In genomic region chr21:39479164-39479563, GRCh38 we compare ENCODE assay signal across 33 cellular contexts. TPM values are rescaled to one million over a fixed set of nuclear protein-coding genes. Genes with fewer than 3 reads are reported as not detected.
"Had no signal": no experiment of that assay in that cellular context is flagged by ENCODE, and none has a peak within 500 bp of the region (broad histone marks: within the 10 kb centered on the region; RNA-seq: fewer than 3 reads in every experiment).

No MANE protein-coding gene starts in this region.

- H3K4me3 Mint-ChIP-seq: activated CD4-positive, alpha-beta memory T cell treated with anti-CD3 and anti-CD28 coated beads, Interleukin-2, amount 10 ng/mL, durations not matched to agents 7 days and 5 days; activated CD4-positive, alpha-beta T cell treated with anti-CD3 and anti-CD28 coated beads, Interleukin-2, amount 10 ng/mL, durations not matched to agents 7 days and 5 days; activated CD8-positive, alpha-beta memory T cell treated with anti-CD3 and anti-CD28 coated beads, Interleukin-2, amount 10 ng/mL, durations not matched to agents 7 days and 5 days; activated naive CD4-positive, alpha-beta T cell treated with anti-CD3 and anti-CD28 coated beads for 36 hours; activated naive CD4-positive, alpha-beta T cell treated with anti-CD3 and anti-CD28 coated beads, Interleukin-2, amount 50 U/mL, for 24 hours; activated naive CD8-positive, alpha-beta T cell treated with anti-CD3 and anti-CD28 coated beads for 36 hours; activated naive CD8-positive, alpha-beta T cell treated with anti-CD3 and anti-CD28 coated beads, Interleukin-2, amount 50 U/mL, for 24 hours; activated T-helper 1 cell treated with anti-CD3 and anti-CD28 coated beads, Interleukin-12 subunit alpha, Interleukin-12 subunit beta, Interleukin-2, Interleukin-4 antibody, amounts not matched to agents 30 ng/mL and 10 ng/mL and 1 ng/mL, durations not matched to agents 14 hours and 24 hours and 36 hours; brain had no signal

- FAIRE-seq: endometrium, endothelial cell of umbilical vein had no signal

- DNase-seq: activated CD4-positive, alpha-beta memory T cell treated with anti-CD3 and anti-CD28 coated beads, Interleukin-2, amount 10 ng/mL, durations not matched to agents 7 days and 5 days; activated CD4-positive, alpha-beta T cell treated with anti-CD3 and anti-CD28 coated beads for 4 hours; activated CD4-positive, alpha-beta T cell treated with anti-CD3 and anti-CD28 coated beads, Interleukin-2, amount 10 ng/mL, durations not matched to agents 7 days and 5 days; activated CD4-positive, alpha-beta T cell treated with anti-CD3 and anti-CD28 coated beads, Interleukin-2, amount 50 U/mL, for 4 hours; activated CD4-positive, CD25-positive, alpha-beta regulatory T cell; activated CD4-positive, CD25-positive, alpha-beta regulatory T cell treated with anti-CD3 and anti-CD28 coated beads, Interleukin-2, amount 50 U/mL, for 72 hours; activated CD8-positive, alpha-beta memory T cell treated with anti-CD3 and anti-CD28 coated beads, Interleukin-2, amount 10 ng/mL, durations not matched to agents 7 days and 5 days; activated CD8-positive, alpha-beta memory T cell treated with anti-CD3 and anti-CD28 coated beads, Interleukin-2, amount 50 U/mL, for 4 hours; activated effector memory CD4-positive, alpha-beta T cell treated with anti-CD3 and anti-CD28 coated beads, Interleukin-2, amount 50 U/mL, for 16 hours; activated naive CD4-positive, alpha-beta T cell treated with anti-CD3 and anti-CD28 coated beads for 36 hours; activated naive CD8-positive, alpha-beta T cell treated with anti-CD3 and anti-CD28 coated beads for 36 hours; activated naive CD8-positive, alpha-beta T cell treated with anti-CD3 and anti-CD28 coated beads, Interleukin-2, amount 50 U/mL, for 24 hours; activated T-cell treated with anti-CD3 and anti-CD28 coated beads, Interleukin-2, amount 50 U/mL, for 1 hour; activated T-cell treated with anti-CD3 and anti-CD28 coated beads, Interleukin-2, amount 50 U/mL, for 48 hours; adrenal gland; central memory CD4-positive, alpha-beta T cell; cerebellar nuclear complex; colonic mucosa; effector CD8-positive, alpha-beta T cell; esophagus squamous epithelium; foreskin melanocyte; head of caudate nucleus; T-helper 2 cell had no signal

- H3K27me3 ChIP-seq: adrenal gland, ascending aorta, breast epithelium, cardiac muscle cell, colonic mucosa, esophagus squamous epithelium had no signal

- H3K9me3 Mint-ChIP-seq: activated CD4-positive, alpha-beta memory T cell treated with anti-CD3 and anti-CD28 coated beads, Interleukin-2, amount 10 ng/mL, durations not matched to agents 7 days and 5 days; activated CD4-positive, alpha-beta T cell treated with anti-CD3 and anti-CD28 coated beads, Interleukin-2, amount 10 ng/mL, durations not matched to agents 7 days and 5 days; activated naive CD4-positive, alpha-beta T cell treated with anti-CD3 and anti-CD28 coated beads for 36 hours; activated naive CD4-positive, alpha-beta T cell treated with anti-CD3 and anti-CD28 coated beads, Interleukin-2, amount 50 U/mL, for 24 hours; activated naive CD8-positive, alpha-beta T cell treated with anti-CD3 and anti-CD28 coated beads for 36 hours; activated naive CD8-positive, alpha-beta T cell treated with anti-CD3 and anti-CD28 coated beads, Interleukin-2, amount 50 U/mL, for 24 hours; activated T-helper 1 cell treated with anti-CD3 and anti-CD28 coated beads, Interleukin-12 subunit alpha, Interleukin-12 subunit beta, Interleukin-2, Interleukin-4 antibody, amounts not matched to agents 30 ng/mL and 10 ng/mL and 1 ng/mL, durations not matched to agents 14 hours and 24 hours and 36 hours; activated T-helper 2 cell treated with anti-CD3 and anti-CD28 coated beads, Interferon-gamma antibody, Interleukin-2, Interleukin-4, amounts not matched to agents 10 μg/mL and 5 μg/mL and 100 μg/mL, durations not matched to agents 14 hours and 24 hours and 36 hours; brain had no signal

- H3K27me3 Mint-ChIP-seq: activated CD4-positive, alpha-beta memory T cell treated with anti-CD3 and anti-CD28 coated beads, Interleukin-2, amount 10 ng/mL, durations not matched to agents 7 days and 5 days; activated CD8-positive, alpha-beta memory T cell treated with anti-CD3 and anti-CD28 coated beads, Interleukin-2, amount 10 ng/mL, durations not matched to agents 7 days and 5 days; activated naive CD4-positive, alpha-beta T cell treated with anti-CD3 and anti-CD28 coated beads, Interleukin-2, amount 50 U/mL, for 24 hours; activated naive CD8-positive, alpha-beta T cell treated with anti-CD3 and anti-CD28 coated beads for 36 hours; activated naive CD8-positive, alpha-beta T cell treated with anti-CD3 and anti-CD28 coated beads, Interleukin-2, amount 50 U/mL, for 24 hours; brain had no signal

- H3K36me3 Mint-ChIP-seq: activated CD8-positive, alpha-beta memory T cell treated with anti-CD3 and anti-CD28 coated beads, Interleukin-2, amount 10 ng/mL, durations not matched to agents 7 days and 5 days had no signal

- H3K27ac Mint-ChIP-seq: activated CD4-positive, alpha-beta memory T cell treated with anti-CD3 and anti-CD28 coated beads, Interleukin-2, amount 10 ng/mL, durations not matched to agents 7 days and 5 days; activated CD4-positive, alpha-beta T cell treated with anti-CD3 and anti-CD28 coated beads, Interleukin-2, amount 10 ng/mL, durations not matched to agents 7 days and 5 days; activated CD8-positive, alpha-beta memory T cell treated with anti-CD3 and anti-CD28 coated beads, Interleukin-2, amount 10 ng/mL, durations not matched to agents 7 days and 5 days; activated naive CD4-positive, alpha-beta T cell treated with anti-CD3 and anti-CD28 coated beads for 36 hours; activated naive CD4-positive, alpha-beta T cell treated with anti-CD3 and anti-CD28 coated beads, Interleukin-2, amount 50 U/mL, for 24 hours; activated naive CD8-positive, alpha-beta T cell treated with anti-CD3 and anti-CD28 coated beads for 36 hours; activated naive CD8-positive, alpha-beta T cell treated with anti-CD3 and anti-CD28 coated beads, Interleukin-2, amount 50 U/mL, for 24 hours; activated T-helper 1 cell treated with anti-CD3 and anti-CD28 coated beads, Interleukin-12 subunit alpha, Interleukin-12 subunit beta, Interleukin-2, Interleukin-4 antibody, amounts not matched to agents 30 ng/mL and 10 ng/mL and 1 ng/mL, durations not matched to agents 14 hours and 24 hours and 36 hours; activated T-helper 2 cell treated with anti-CD3 and anti-CD28 coated beads, Interferon-gamma antibody, Interleukin-2, Interleukin-4, amounts not matched to agents 10 μg/mL and 5 μg/mL and 100 μg/mL, durations not matched to agents 14 hours and 24 hours and 36 hours had no signal

- H3K36me3 ChIP-seq: adrenal gland, ascending aorta, breast epithelium, colonic mucosa, esophagus squamous epithelium had no signal

- H3K4me1 ChIP-seq: breast epithelium, colonic mucosa, esophagus squamous epithelium had no signal

- H3K4me1 Mint-ChIP-seq: activated CD4-positive, alpha-beta memory T cell treated with anti-CD3 and anti-CD28 coated beads, Interleukin-2, amount 10 ng/mL, durations not matched to agents 7 days and 5 days; activated CD4-positive, alpha-beta T cell treated with anti-CD3 and anti-CD28 coated beads, Interleukin-2, amount 10 ng/mL, durations not matched to agents 7 days and 5 days; activated CD8-positive, alpha-beta memory T cell treated with anti-CD3 and anti-CD28 coated beads, Interleukin-2, amount 10 ng/mL, durations not matched to agents 7 days and 5 days; activated naive CD4-positive, alpha-beta T cell treated with anti-CD3 and anti-CD28 coated beads, Interleukin-2, amount 50 U/mL, for 24 hours; activated naive CD8-positive, alpha-beta T cell treated with anti-CD3 and anti-CD28 coated beads for 36 hours; activated naive CD8-positive, alpha-beta T cell treated with anti-CD3 and anti-CD28 coated beads, Interleukin-2, amount 50 U/mL, for 24 hours had no signal

- H3K9me3 ChIP-seq: adrenal gland, ascending aorta, breast epithelium, colonic mucosa, esophagus squamous epithelium had no signal

- ATAC-seq: activated CD8-positive, alpha-beta memory T cell treated with anti-CD3 and anti-CD28 coated beads, Interleukin-2, amount 10 ng/mL, durations not matched to agents 7 days and 5 days; activated naive CD8-positive, alpha-beta T cell treated with anti-CD3 and anti-CD28 coated beads, Interleukin-2, amount 50 U/mL, for 24 hours had no signal

- H3K4me3 ChIP-seq: adrenal gland, ascending aorta, breast epithelium, cardiac muscle cell, colonic mucosa, esophagus squamous epithelium had no signal

- H3K27ac ChIP-seq: adrenal gland, ascending aorta, breast epithelium, cardiac muscle cell, colonic mucosa, epithelial cell of prostate, esophagus squamous epithelium had no signal

RNA-seq across cellular contexts. Expression of gene SH3BGR, which starts 27.4 kb away (rescaled TPM):
- total RNA-seq: ascending aorta had no signal
- polyA plus RNA-seq: endothelial cell of umbilical vein had no signal

RNA-seq across cellular contexts. Expression of gene LCA5L, which starts 33.6 kb away (rescaled TPM):
- total RNA-seq: activated CD4-positive, alpha-beta memory T cell treated with anti-CD3 and anti-CD28 coated beads, Interleukin-2, amount 10 ng/mL, durations not matched to agents 7 days and 5 days; activated CD8-positive, alpha-beta memory T cell treated with anti-CD3 and anti-CD28 coated beads, Interleukin-2, amount 10 ng/mL, durations not matched to agents 7 days and 5 days; activated T-helper 1 cell treated with anti-CD3 and anti-CD28 coated beads, Interleukin-12 subunit alpha, Interleukin-12 subunit beta, Interleukin-2, Interleukin-4 antibody, amounts not matched to agents 30 ng/mL and 10 ng/mL and 1 ng/mL, durations not matched to agents 14 hours and 24 hours and 36 hours; ascending aorta had no signal
